In genomic region chr5:443239-444151, GRCh38 we compare ENCODE assay signal across 1 cellular context.
A peak's percentile ranks its signal among the peaks of the same experiment; 100 is the strongest.
TF ChIP-seq lines count a peak whose summit lies in the region.

No MANE protein-coding gene starts in this region.

TF ChIP-seq in GM12878, 131 proteins besides CTCF, POLR2A, EP300 and RAD21 (continued from another document and continues in another):
- TF ChIP-seq ATF3 (IDR thresholded peaks at IDR 0.05; ENCODE audit: borderline replicate concordance, extremely low read depth, low read depth, low read length) (no peak), ASH2L (IDR thresholded peaks at IDR 0.05; ENCODE audit: borderline replicate concordance, low read depth) (no peak), NR2F1 (conservative IDR thresholded peaks at IDR 0.05) (0 out of 2 replicates have a peak, but pooled peaks have one; percentile 4), JUND (IDR thresholded peaks at IDR 0.05; ENCODE audit: low read depth, low read length) (no peak), NFIC (IDR thresholded peaks at IDR 0.05; ENCODE audit: low read depth, low read length) (no peak), KDM1A (IDR thresholded peaks at IDR 0.05; ENCODE audit: borderline replicate concordance) (no peak), POLR2AphosphoS2 (IDR thresholded peaks at IDR 0.05; ENCODE audit: low read depth, low read length) (no peak), ZBTB33 (IDR thresholded peaks at IDR 0.05) (no peak), RCOR1 (conservative IDR thresholded peaks at IDR 0.05; ENCODE audit: low read depth, low read length) (no peak), MLLT1 (IDR thresholded peaks at IDR 0.05) (no peak), E2F8 (IDR thresholded peaks at IDR 0.05; ENCODE audit: low read depth, partially characterized antibody) (no peak), MEF2B (IDR thresholded peaks at IDR 0.05; ENCODE audit: partially characterized antibody, poor library complexity, severe bottlenecking) (no peak), NR2C1 (IDR thresholded peaks at IDR 0.05) (no peak), MTA3 (IDR thresholded peaks at IDR 0.05; ENCODE audit: borderline replicate concordance, low read length) (no peak), USF2 (IDR thresholded peaks at IDR 0.05; ENCODE audit: borderline replicate concordance, low read depth, low read length) (no peak), ATF7 (IDR thresholded peaks at IDR 0.05; ENCODE audit: low read depth) (no peak), FOXK2 (IDR thresholded peaks at IDR 0.05) (no peak), BHLHE40 (IDR thresholded peaks at IDR 0.05; ENCODE audit: borderline replicate concordance in 1 of 2, low read depth in 2 of 2, low read length in 1 of 2) (0 out of 4 replicates have a peak, but pooled peaks of 1 of the 2 experiments have one; percentile 23), HSF1 (IDR thresholded peaks at IDR 0.05; ENCODE audit: low read depth, low read length) (no peak), CHD2 (IDR thresholded peaks at IDR 0.05; ENCODE audit: borderline replicate concordance, low read depth, low read length) (no peak), MTA2 (IDR thresholded peaks at IDR 0.05; ENCODE audit: low read depth) (no peak), SIN3A (IDR thresholded peaks at IDR 0.05; ENCODE audit: low read depth, low read length) (no peak), ZSCAN29 (IDR thresholded peaks at IDR 0.05) (no peak), MYC (IDR thresholded peaks at IDR 0.05; ENCODE audit: insufficient read depth, insufficient read length, insufficient replicate concordance, low read length, severe bottlenecking) (peak; percentile 20), RBBP5 (conservative IDR thresholded peaks at IDR 0.05) (no peak), CEBPZ (IDR thresholded peaks at IDR 0.05; ENCODE audit: low read depth, low read length) (no peak), CREM (IDR thresholded peaks at IDR 0.05; ENCODE audit: low read depth) (no peak), SREBF1 (IDR thresholded peaks at IDR 0.05; ENCODE audit: low read length) (no peak), LARP7 (IDR thresholded peaks at IDR 0.05) (0 out of 2 replicates have a peak, but pooled peaks have one; percentile 12), ZBTB11 (CRISPR knock-in tag; IDR thresholded peaks at IDR 0.05) (peak; percentile 68), ZBTB40 (IDR thresholded peaks at IDR 0.05; ENCODE audit: borderline replicate concordance) (no peak), ZNF217 (IDR thresholded peaks at IDR 0.05) (no peak), CHD4 (IDR thresholded peaks at IDR 0.05) (no peak), BCL11A (IDR thresholded peaks at IDR 0.05; ENCODE audit: low read depth, low read length) (no peak), MYB (IDR thresholded peaks at IDR 0.05; ENCODE audit: borderline replicate concordance, low read depth, low read length) (no peak), PBX3 (IDR thresholded peaks at IDR 0.05; ENCODE audit: insufficient replicate concordance, low read depth, low read length) (no peak)
